Comparison of ENCODE assay signal across 9 cellular contexts in the genomic region with DNA sequence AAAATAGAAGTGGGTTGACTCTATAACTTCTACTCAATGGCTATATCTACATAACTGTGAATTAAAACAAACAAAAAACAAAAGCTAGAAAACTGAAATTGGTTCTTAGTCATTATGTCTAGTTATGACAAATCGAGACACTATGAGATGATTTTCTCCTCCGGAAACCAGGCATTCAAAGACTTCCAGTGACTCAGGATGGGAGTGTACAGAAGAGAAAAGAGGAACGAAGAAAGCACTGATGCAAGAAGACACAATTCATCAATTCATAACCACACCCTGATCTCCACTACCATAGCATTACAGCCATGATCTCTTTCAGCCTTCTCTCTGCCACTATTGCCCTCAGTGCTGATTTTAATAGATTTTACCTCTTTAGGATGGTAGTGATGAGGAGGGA.
A peak's percentile ranks its signal among the peaks of the same experiment; 100 is the strongest.
DNase-seq lines count a peak whose midpoint lies in the region; ATAC-seq and TF ChIP-seq lines count a peak whose summit lies in the region.
"Had no signal": no experiment of that assay in that cellular context is flagged by ENCODE, and none has a peak within 500 bp of the region (broad histone marks: within the 10 kb centered on the region; RNA-seq: fewer than 3 reads in every experiment).

No MANE protein-coding gene starts in this region.

- peaks cover 14 to 23% of the 10 kb centered on the region in 2 donors for H3K4me1 Mint-ChIP-seq in stimulated activated naive B cell treated with anti-CD40 and anti-IgM and Interleukin-4, amounts not matched to agents 10 μg/mL and 1 μg/mL and 100 μg/mL, for 72 hours
- H3K4me1 Mint-ChIP-seq in immature natural killer cell = no peaks in the 10 kb centered on the region
- no peaks in the 10 kb centered on the region for H3K4me1 Mint-ChIP-seq in natural killer cell treated with Interleukin-12 subunit alpha and Interleukin-12 subunit beta and Interleukin-15 and Interleukin-18, amount 100 ng/mL, for 72 hours (ENCODE audit: low read depth in 2 of 2)

- H3K27me3 ChIP-seq in SJSA1 (replicated peaks) = no peaks in the 10 kb centered on the region
- H3K27me3 ChIP-seq in Peyer's patch = no peaks in the 10 kb centered on the region
- H3K27me3 ChIP-seq: cardiac muscle cell had no signal

- TF ChIP-seq CTCF in Peyer's patch (IDR thresholded peaks at IDR 0.05) = no peak

- peak overlapping the region; percentile 62 for H3K27ac Mint-ChIP-seq in stimulated activated naive B cell treated with anti-CD40 and anti-IgM and Interleukin-4, amounts not matched to agents 10 μg/mL and 1 μg/mL and 100 μg/mL, for 72 hours
- H3K27ac Mint-ChIP-seq in immature natural killer cell = no peak overlapping the region
- H3K27ac Mint-ChIP-seq in natural killer cell treated with Interleukin-12 subunit alpha and Interleukin-12 subunit beta and Interleukin-15 and Interleukin-18, amount 100 ng/mL, for 72 hours = no peak overlapping the region

- H3K4me1 ChIP-seq in SJSA1 (replicated peaks) = peaks cover 5% of the 10 kb centered on the region
- no peaks in the 10 kb centered on the region for H3K4me1 ChIP-seq in Peyer's patch

- H3K36me3 ChIP-seq in SJSA1 (no peaks in the 10 kb centered on the region), Peyer's patch (no peaks in the 10 kb centered on the region)
- H3K36me3 ChIP-seq: cardiac muscle cell had no signal

- ATAC-seq in GM19328 (IDR thresholded peaks at IDR 0.05; ENCODE audit: unreplicated experiment) (peak; percentile 96), HG03066 (IDR thresholded peaks at IDR 0.05; ENCODE audit: low read depth, unreplicated experiment) (peak; percentile 99)
- ATAC-seq in stimulated activated naive B cell treated with anti-CD40 and anti-IgM and Interleukin-4, amounts not matched to agents 10 μg/mL and 1 μg/mL and 100 μg/mL, for 72 hours (replicated peaks) = peak; percentile 98 to 99
- ATAC-seq in natural killer cell treated with Interleukin-12 subunit alpha and Interleukin-12 subunit beta and Interleukin-15 and Interleukin-18, amount 100 ng/mL, for 72 hours = no peak

- H3K27me3 Mint-ChIP-seq in stimulated activated naive B cell treated with anti-CD40 and anti-IgM and Interleukin-4, amounts not matched to agents 10 μg/mL and 1 μg/mL and 100 μg/mL, for 72 hours = no peaks in the 10 kb centered on the region
- H3K27me3 Mint-ChIP-seq in immature natural killer cell (ENCODE audit: low read depth in 3 of 3) = peaks cover 0 to 1% (median 0%) of the 10 kb centered on the region in 3 donors
- H3K27me3 Mint-ChIP-seq in natural killer cell treated with Interleukin-12 subunit alpha and Interleukin-12 subunit beta and Interleukin-15 and Interleukin-18, amount 100 ng/mL, for 72 hours = no peaks in the 10 kb centered on the region

- H3K27ac ChIP-seq in SJSA1 (peak overlapping the region; percentile 71), Peyer's patch (no peak overlapping the region)
- H3K27ac ChIP-seq: cardiac muscle cell had no signal

- peaks cover 5 to 14% of the 10 kb centered on the region in 2 donors for H3K9me3 Mint-ChIP-seq in stimulated activated naive B cell treated with anti-CD40 and anti-IgM and Interleukin-4, amounts not matched to agents 10 μg/mL and 1 μg/mL and 100 μg/mL, for 72 hours
- H3K9me3 Mint-ChIP-seq in immature natural killer cell = peaks cover 0 to 8% (median 3%) of the 10 kb centered on the region in 6 donors
- H3K9me3 Mint-ChIP-seq in natural killer cell treated with Interleukin-12 subunit alpha and Interleukin-12 subunit beta and Interleukin-15 and Interleukin-18, amount 100 ng/mL, for 72 hours = peaks cover 19% of the 10 kb centered on the region

- no peak for TF ChIP-seq POLR2A in Peyer's patch (IDR thresholded peaks at IDR 0.05)

- H3K36me3 Mint-ChIP-seq in stimulated activated naive B cell treated with anti-CD40 and anti-IgM and Interleukin-4, amounts not matched to agents 10 μg/mL and 1 μg/mL and 100 μg/mL, for 72 hours = peaks cover 0 to 2% of the 10 kb centered on the region in 2 donors
- H3K36me3 Mint-ChIP-seq in immature natural killer cell = no peaks in the 10 kb centered on the region
- H3K36me3 Mint-ChIP-seq in natural killer cell treated with Interleukin-12 subunit alpha and Interleukin-12 subunit beta and Interleukin-15 and Interleukin-18, amount 100 ng/mL, for 72 hours = no peaks in the 10 kb centered on the region

- H3K9me3 ChIP-seq in SJSA1 (replicated peaks) (no peaks in the 10 kb centered on the region), Peyer's patch (no peaks in the 10 kb centered on the region)

- H3K4me3 ChIP-seq in SJSA1 (no peak overlapping the region), Peyer's patch (no peak overlapping the region)
- H3K4me3 ChIP-seq: cardiac muscle cell had no signal

- DNase-seq in SJSA1 (ENCODE audit: low read depth in 1 of 2, low spot score in 2 of 2) = peak in 1 of 2 experiments; percentile 31
- DNase-seq in stimulated activated naive B cell treated with anti-CD40 and anti-IgM and Interleukin-4, amounts not matched to agents 10 μg/mL and 1 μg/mL and 100 μg/mL, for 72 hours = peak; percentile 32
- no peak for DNase-seq in immature natural killer cell
- no peak for DNase-seq in natural killer cell treated with Interleukin-12 subunit alpha and Interleukin-12 subunit beta and Interleukin-15 and Interleukin-18, amount 100 ng/mL, for 72 hours (ENCODE audit: low spot score)
- DNase-seq in Peyer's patch = no peak
- DNase-seq: small intestine had no signal

- peak overlapping the region; percentile 20 to 35 for H3K4me3 Mint-ChIP-seq in stimulated activated naive B cell treated with anti-CD40 and anti-IgM and Interleukin-4, amounts not matched to agents 10 μg/mL and 1 μg/mL and 100 μg/mL, for 72 hours
- no peak overlapping the region for H3K4me3 Mint-ChIP-seq in immature natural killer cell
- H3K4me3 Mint-ChIP-seq in natural killer cell treated with Interleukin-12 subunit alpha and Interleukin-12 subunit beta and Interleukin-15 and Interleukin-18, amount 100 ng/mL, for 72 hours = no peak overlapping the region

Comparison
In these comparisons a context has a peak if more than half of its experiments do, and no peak if none do; other contexts are left out.
1. ATAC-seq: peak in GM19328 (single experiment), HG03066 (single experiment) and stimulated activated naive B cell treated with anti-CD40 and anti-IgM and Interleukin-4, amounts not matched to agents 10 μg/mL and 1 μg/mL and 100 μg/mL, for 72 hours (2 of 2); none in natural killer cell treated with Interleukin-12 subunit alpha and Interleukin-12 subunit beta and Interleukin-15 and Interleukin-18, amount 100 ng/mL, for 72 hours (0 of 2).
2. H3K4me3 Mint-ChIP-seq: peak in stimulated activated naive B cell treated with anti-CD40 and anti-IgM and Interleukin-4, amounts not matched to agents 10 μg/mL and 1 μg/mL and 100 μg/mL, for 72 hours (2 of 2); none in immature natural killer cell (0 of 5) and natural killer cell treated with Interleukin-12 subunit alpha and Interleukin-12 subunit beta and Interleukin-15 and Interleukin-18, amount 100 ng/mL, for 72 hours (single experiment).